Comparison of ENCODE assay signal across 19 cellular contexts in genomic region chr17:9158545-9159452, GRCh38.
A peak's percentile ranks its signal among the peaks of the same experiment; 100 is the strongest.
DNase-seq lines count a peak whose midpoint lies in the region; ATAC-seq and TF ChIP-seq lines count a peak whose summit lies in the region.
"Had no signal": no experiment of that assay in that cellular context is flagged by ENCODE, and none has a peak within 500 bp of the region (broad histone marks: within the 10 kb centered on the region; RNA-seq: fewer than 3 reads in every experiment).

No MANE protein-coding gene starts in this region.

- H3K4me2 ChIP-seq in smooth muscle cell, result no peak overlapping the region
- H3K4me2 ChIP-seq: PC-9 had no signal

- peak; percentile 86 for ATAC-seq in left lobe of liver
- ATAC-seq in thoracic aorta (ENCODE audit: insufficient number of reproducible peaks, low FRiP score, low read depth), result no peak
- ATAC-seq in foreskin keratinocyte, result no peak

- H3K27ac ChIP-seq in esophagus squamous epithelium (peak overlapping the region in 3 of 4 donors; percentile 54 to 73 (median 59)), thoracic aorta (peak overlapping the region; percentile 70 to 73), foreskin keratinocyte (no peak overlapping the region), smooth muscle cell (ENCODE audit: low read depth) (no peak overlapping the region)
- H3K27ac ChIP-seq: HL-60, PC-9 had no signal

- TF ChIP-seq POLR2A in esophagus squamous epithelium (IDR thresholded peaks at IDR 0.05), result no peak

- no peaks in the 10 kb centered on the region for H3F3A ChIP-seq in smooth muscle cell (ENCODE audit: low read depth)

- H3K79me2 ChIP-seq in smooth muscle cell (ENCODE audit: low read depth), result no peaks in the 10 kb centered on the region

- intact Hi-C loops in esophagus squamous epithelium (cut with DNase I), result no loop called here
- intact Hi-C loops in cardiac septum (cut with DNase I), result no loop called here

- WGBS in esophagus squamous epithelium, 2 donors, result 69 to 85% methylated on average over 3 to 6 of the region's 6 CpGs
- WGBS in smooth muscle cell (ENCODE audit: low lambda C conversion rate), result 82% methylated on average over 6 of the region's 6 CpGs

- H3K36me3 ChIP-seq in esophagus squamous epithelium (no peaks in the 10 kb centered on the region), thoracic aorta (no peaks in the 10 kb centered on the region), smooth muscle cell (ENCODE audit: low read depth) (no peaks in the 10 kb centered on the region)

- TF ChIP-seq CTCF in esophagus squamous epithelium (IDR thresholded peaks at IDR 0.05) (no peak), thoracic aorta (IDR thresholded peaks at IDR 0.05) (no peak), foreskin keratinocyte (conservative IDR thresholded peaks at IDR 0.05) (no peak), smooth muscle cell (IDR thresholded peaks at IDR 0.05; ENCODE audit: borderline replicate concordance, insufficient read depth, poor library complexity, severe bottlenecking) (no peak)

- H3K9ac ChIP-seq in smooth muscle cell (ENCODE audit: low read depth), result no peak overlapping the region

- H3K27me3 ChIP-seq in esophagus squamous epithelium (no peaks in the 10 kb centered on the region), thoracic aorta (replicated peaks; ENCODE audit: insufficient read depth) (no peaks in the 10 kb centered on the region), foreskin keratinocyte (no peaks in the 10 kb centered on the region), smooth muscle cell (ENCODE audit: low read depth) (peaks cover 5% of the 10 kb centered on the region)

- peaks cover 12 to 41% (median 18%) of the 10 kb centered on the region in 3 donors for H3K4me1 ChIP-seq in esophagus squamous epithelium
- peaks cover 7 to 40% of the 10 kb centered on the region in 2 donors for H3K4me1 ChIP-seq in thoracic aorta (ENCODE audit: control insufficient read depth in 1 of 2, low read depth in 2 of 2)
- no peaks in the 10 kb centered on the region for H3K4me1 ChIP-seq in foreskin keratinocyte
- no peaks in the 10 kb centered on the region for H3K4me1 ChIP-seq in smooth muscle cell (ENCODE audit: low read depth)

- no peak overlapping the region for H2AFZ ChIP-seq in smooth muscle cell (ENCODE audit: low read depth)
- H2AFZ ChIP-seq: PC-9 had no signal

- H3K9me3 ChIP-seq in esophagus squamous epithelium (no peaks in the 10 kb centered on the region), thoracic aorta (no peaks in the 10 kb centered on the region), smooth muscle cell (replicated peaks; ENCODE audit: low read depth) (no peaks in the 10 kb centered on the region)

- peak; percentile 15 for DNase-seq in RKO (ENCODE audit: low spot score)
- no peak for DNase-seq in esophagus squamous epithelium (lab: John Stamatoyannopoulos, UW)
- no peak for DNase-seq in left lobe of liver (ENCODE audit: low spot score)
- DNase-seq in thoracic aorta (ENCODE audit: low spot score), result no peak
- DNase-seq in foreskin keratinocyte, result no peak
- no peak for DNase-seq in cardiac septum (ENCODE audit: low spot score)
- DNase-seq in stimulated activated CD4-positive, alpha-beta T cell treated with anti-CD3 and anti-CD28 coated beads, Interleukin-4, amount 100 ng/mL, for 4 hours, result no peak
- DNase-seq in smooth muscle cell (lab: John Stamatoyannopoulos, UW; ENCODE audit: unreplicated experiment), result no peak
- DNase-seq: ACHN, C1 segment of cervical spinal cord, IMR-90, MM.1S, NCI-H1092, NCI-H1436 treated with DMSO at 0.1 percent for 48 hours, NCI-H2029, NCI-H345, NCI-H524 treated with DMSO at 0.1 percent for 48 hours, PC-9 had no signal

- no peaks in the 10 kb centered on the region for H4K20me1 ChIP-seq in smooth muscle cell (ENCODE audit: low read depth)

- H3K4me3 ChIP-seq in esophagus squamous epithelium (no peak overlapping the region), thoracic aorta (no peak overlapping the region), smooth muscle cell (no peak overlapping the region)
- H3K4me3 ChIP-seq: PC-9 had no signal

Comparison
In these comparisons a context has a peak if more than half of its experiments do, and no peak if none do; other contexts are left out.
1. H3K27ac ChIP-seq: peak in esophagus squamous epithelium (3 of 4) and thoracic aorta (2 of 2); none in foreskin keratinocyte (single experiment) and smooth muscle cell (single experiment).